In the genomic region with DNA sequence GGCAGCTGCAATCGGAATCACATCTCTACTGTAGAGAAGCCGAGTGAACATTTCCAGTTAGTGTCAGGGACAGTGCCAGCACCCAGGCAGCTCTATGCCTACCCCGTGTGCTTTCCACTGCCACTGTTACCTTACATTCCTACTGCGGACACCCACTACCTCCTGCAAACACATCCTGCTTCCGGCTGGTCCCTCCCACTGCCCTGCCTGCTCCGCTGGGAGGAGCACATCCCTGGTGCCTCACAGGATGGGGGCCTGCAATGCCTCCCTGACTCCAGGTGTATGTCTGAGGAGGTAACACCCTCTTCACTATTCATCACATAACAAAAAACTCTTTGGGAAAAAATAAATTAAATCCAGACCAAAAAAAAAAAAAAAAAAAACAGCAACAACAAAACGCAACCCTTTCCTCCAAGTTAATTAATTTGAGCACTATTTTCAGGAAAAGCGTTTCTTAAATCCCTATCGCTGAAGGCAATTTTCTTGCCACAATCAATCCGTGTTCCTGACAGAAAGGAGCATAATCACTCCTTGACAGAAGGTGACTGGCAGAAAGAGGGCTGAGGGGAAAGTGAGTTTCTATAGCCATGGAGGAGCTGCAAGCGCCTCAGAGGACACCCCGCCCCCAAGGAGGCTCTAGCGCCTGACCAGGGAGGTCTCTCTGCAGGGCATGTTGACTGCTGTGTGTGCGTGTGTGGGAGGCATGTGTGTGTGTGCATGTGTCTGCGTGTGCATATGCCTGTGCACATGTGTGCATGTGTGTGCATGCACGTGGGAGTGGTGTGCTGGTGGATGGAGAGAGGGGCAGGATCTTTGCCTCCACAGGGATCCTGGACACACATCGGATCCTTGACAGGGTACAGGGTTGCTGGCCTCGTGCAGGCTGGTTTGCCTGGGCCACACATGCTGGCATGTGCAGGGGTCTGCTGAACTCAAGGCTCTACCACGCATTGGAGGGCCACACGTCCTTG, we compare ENCODE assay signal across 1 cellular context.
TF ChIP-seq lines count a peak whose summit lies in the region.

No MANE protein-coding gene starts in this region.

TF ChIP-seq in IMR-90, 13 proteins besides CTCF, POLR2A, EP300 and RAD21 (continued from another document):
- TF ChIP-seq USF2 (IDR thresholded peaks at IDR 0.05; ENCODE audit: low read depth, low read length), result no peak
- TF ChIP-seq SMC3 (IDR thresholded peaks at IDR 0.05; ENCODE audit: low read depth, low read length), result no peak
- TF ChIP-seq NFE2L2 (IDR thresholded peaks at IDR 0.05; ENCODE audit: low read depth, low read length), result no peak
- no peak for TF ChIP-seq RFX5 (IDR thresholded peaks at IDR 0.05; ENCODE audit: low read depth, low read length)
- no peak for TF ChIP-seq CEBPB (IDR thresholded peaks at IDR 0.05; ENCODE audit: low read depth, low read length)
- TF ChIP-seq BHLHE40 (IDR thresholded peaks at IDR 0.05; ENCODE audit: low read depth, low read length), result no peak
- no peak for TF ChIP-seq MAFK (IDR thresholded peaks at IDR 0.05; ENCODE audit: low read depth, low read length)
- no peak for TF ChIP-seq MXI1 (IDR thresholded peaks at IDR 0.05; ENCODE audit: borderline replicate concordance, low read depth, low read length)
- TF ChIP-seq, protein P1, sequence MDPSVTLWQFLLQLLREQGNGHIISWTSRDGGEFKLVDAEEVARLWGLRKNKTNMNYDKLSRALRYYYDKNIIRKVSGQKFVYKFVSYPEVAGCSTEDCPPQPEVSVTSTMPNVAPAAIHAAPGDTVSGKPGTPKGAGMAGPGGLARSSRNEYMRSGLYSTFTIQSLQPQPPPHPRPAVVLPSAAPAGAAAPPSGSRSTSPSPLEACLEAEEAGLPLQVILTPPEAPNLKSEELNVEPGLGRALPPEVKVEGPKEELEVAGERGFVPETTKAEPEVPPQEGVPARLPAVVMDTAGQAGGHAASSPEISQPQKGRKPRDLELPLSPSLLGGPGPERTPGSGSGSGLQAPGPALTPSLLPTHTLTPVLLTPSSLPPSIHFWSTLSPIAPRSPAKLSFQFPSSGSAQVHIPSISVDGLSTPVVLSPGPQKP (IDR thresholded peaks at IDR 0.05; ENCODE audit: borderline replicate concordance, low read depth, low read length), result no peak
TF ChIP-seq in IMR-90: peak in this region for 0.
